ENCODE assay signal across 8 cellular contexts in the genomic region with DNA sequence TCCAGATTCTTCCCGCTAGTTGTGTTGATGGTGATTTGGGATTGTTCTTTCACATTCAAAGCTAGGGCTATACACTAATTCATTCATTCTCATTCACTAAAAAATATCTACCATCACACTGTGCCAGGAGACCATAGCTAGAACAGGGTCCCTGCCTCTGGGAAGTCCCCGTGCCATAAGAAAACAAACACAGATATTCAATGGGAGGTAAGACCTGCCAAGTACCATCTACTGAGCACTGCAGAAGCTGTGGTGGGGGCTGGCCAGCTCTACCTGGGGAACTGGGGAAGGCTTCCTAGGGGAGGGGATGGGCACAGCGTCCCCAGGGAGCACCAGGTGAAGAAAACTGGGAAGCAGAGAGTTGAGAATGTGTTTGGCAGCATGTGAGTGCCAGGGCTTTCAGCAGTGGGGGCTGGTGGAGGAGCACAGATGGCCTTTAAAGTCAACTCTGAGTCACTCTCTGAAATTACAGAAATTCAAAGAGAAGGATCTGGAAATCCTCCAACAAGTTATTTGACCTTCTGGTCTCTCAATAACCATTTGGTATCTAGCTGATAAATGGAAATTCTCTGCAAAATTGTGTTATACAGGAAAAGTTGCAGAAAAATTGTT.
A peak's percentile ranks its signal among the peaks of the same experiment; 100 is the strongest.
DNase-seq lines count a peak whose midpoint lies in the region; ATAC-seq and TF ChIP-seq lines count a peak whose summit lies in the region.

No MANE protein-coding gene starts in this region.

- H3K9me3 ChIP-seq in CD4-positive, CD25-positive, alpha-beta regulatory T cell (ENCODE audit: control insufficient read depth in 2 of 2, low read length in 2 of 2), result peaks cover 0 to 12% of the 10 kb centered on the region in 2 experiments
- no peaks in the 10 kb centered on the region for H3K9me3 ChIP-seq in tibial artery

- peak overlapping the region; percentile 94 for H3K27ac ChIP-seq in CD4-positive, CD25-positive, alpha-beta regulatory T cell (ENCODE audit: insufficient read depth, low read length, poor library complexity, severe bottlenecking)
- H3K27ac ChIP-seq in tibial artery, result no peak overlapping the region

- intact Hi-C loops in tibial artery (cut with DNase I; ENCODE audit: low total_unique reads), result no loop called here

- no peaks in the 10 kb centered on the region for H3K27me3 ChIP-seq in CD4-positive, CD25-positive, alpha-beta regulatory T cell (ENCODE audit: control insufficient read depth, insufficient read depth, low read length)
- H3K27me3 ChIP-seq in tibial artery, result no peaks in the 10 kb centered on the region

- DNase-seq in CD4-positive, CD25-positive, alpha-beta regulatory T cell, result peak in 1 of 3 donors; percentile 19
- peak; percentile 80 for DNase-seq in M059J (ENCODE audit: low read depth)
- DNase-seq in activated naive CD8-positive, alpha-beta T cell treated with anti-CD3 and anti-CD28 coated beads for 36 hours, result peak; percentile 27
- peak; percentile 33 for DNase-seq in left kidney (ENCODE audit: low read depth, low spot score)
- DNase-seq in SW480 (ENCODE audit: low spot score), result no peak
- DNase-seq in tibial artery, result no peak

- peaks cover 12% of the 10 kb centered on the region for H3K36me3 Mint-ChIP-seq in CD4-positive, CD25-positive, alpha-beta regulatory T cell
- H3K36me3 Mint-ChIP-seq in activated naive CD8-positive, alpha-beta T cell treated with anti-CD3 and anti-CD28 coated beads for 36 hours, result peaks cover 17% of the 10 kb centered on the region

- no peak for TF ChIP-seq CTCF in tibial artery (IDR thresholded peaks at IDR 0.05)

- H3K4me1 ChIP-seq in CD4-positive, CD25-positive, alpha-beta regulatory T cell (ENCODE audit: control insufficient read depth, insufficient read depth, low read length, poor library complexity, severe bottlenecking), result peaks cover 26% of the 10 kb centered on the region
- H3K4me1 ChIP-seq in tibial artery, result peaks cover 0 to 25% (median 7%) of the 10 kb centered on the region in 4 donors

- TF ChIP-seq POLR2A in GM18505 (IDR thresholded peaks at IDR 0.05; ENCODE audit: borderline replicate concordance, extremely low read depth, insufficient read depth, insufficient read length), result no peak

- H3K4me1 Mint-ChIP-seq in CD4-positive, CD25-positive, alpha-beta regulatory T cell, result peaks cover 24 to 63% (median 45%) of the 10 kb centered on the region in 4 donors
- peaks cover 26% of the 10 kb centered on the region for H3K4me1 Mint-ChIP-seq in activated naive CD8-positive, alpha-beta T cell treated with anti-CD3 and anti-CD28 coated beads for 36 hours

- ATAC-seq in CD4-positive, CD25-positive, alpha-beta regulatory T cell (ENCODE audit: low read depth in 2 of 2), result peak; percentile 51 to 56
- ATAC-seq in GM18505 (IDR thresholded peaks at IDR 0.05; ENCODE audit: unreplicated experiment) (no peak), HG02763 (IDR thresholded peaks at IDR 0.05; ENCODE audit: unreplicated experiment) (no peak)

- peaks cover 6% of the 10 kb centered on the region for H3K27me3 Mint-ChIP-seq in CD4-positive, CD25-positive, alpha-beta regulatory T cell
- no peaks in the 10 kb centered on the region for H3K27me3 Mint-ChIP-seq in activated naive CD8-positive, alpha-beta T cell treated with anti-CD3 and anti-CD28 coated beads for 36 hours

- H3K27ac Mint-ChIP-seq in CD4-positive, CD25-positive, alpha-beta regulatory T cell, result peak overlapping the region; percentile 89 to 97 (median 94)
- H3K27ac Mint-ChIP-seq in activated naive CD8-positive, alpha-beta T cell treated with anti-CD3 and anti-CD28 coated beads for 36 hours, result peak overlapping the region; percentile 78

- H3K36me3 ChIP-seq in CD4-positive, CD25-positive, alpha-beta regulatory T cell (ENCODE audit: control insufficient read depth, insufficient read depth, low read length), result peaks cover 2% of the 10 kb centered on the region
- no peaks in the 10 kb centered on the region for H3K36me3 ChIP-seq in tibial artery

- H3K4me3 Mint-ChIP-seq in CD4-positive, CD25-positive, alpha-beta regulatory T cell, result peak overlapping the region; percentile 70 to 93 (median 78)
- H3K4me3 Mint-ChIP-seq in activated naive CD8-positive, alpha-beta T cell treated with anti-CD3 and anti-CD28 coated beads for 36 hours, result peak overlapping the region; percentile 16

- H3K9me3 Mint-ChIP-seq in CD4-positive, CD25-positive, alpha-beta regulatory T cell, result peaks cover 0 to 12% (median 2%) of the 10 kb centered on the region in 7 donors
- peaks cover 6% of the 10 kb centered on the region for H3K9me3 Mint-ChIP-seq in activated naive CD8-positive, alpha-beta T cell treated with anti-CD3 and anti-CD28 coated beads for 36 hours

- peak overlapping the region; percentile 80 for H3K4me3 ChIP-seq in CD4-positive, CD25-positive, alpha-beta regulatory T cell (ENCODE audit: low read depth, low read length)
- no peak overlapping the region for H3K4me3 ChIP-seq in tibial artery

Comparison
In these comparisons a context has a peak if more than half of its experiments do, and no peak if none do; other contexts are left out.
1. ATAC-seq: peak in CD4-positive, CD25-positive, alpha-beta regulatory T cell (2 of 2); none in GM18505 (single experiment) and HG02763 (single experiment).
2. DNase-seq: peak in M059J (single experiment), activated naive CD8-positive, alpha-beta T cell treated with anti-CD3 and anti-CD28 coated beads for 36 hours (single experiment) and left kidney (single experiment); none in SW480 (single experiment) and tibial artery (0 of 2).